ENCODE assay signal across 8 cellular contexts in genomic region chr15:89087830-89088604, GRCh38. TPM values are rescaled to one million over a fixed set of nuclear protein-coding genes. Genes with fewer than 3 reads are reported as not detected.
A peak's percentile ranks its signal among the peaks of the same experiment; 100 is the strongest.
DNase-seq lines count a peak whose midpoint lies in the region; ATAC-seq and TF ChIP-seq lines count a peak whose summit lies in the region.

ABHD2 (plus strand) TSS chr15:89088456; CDS start chr15:89116328, 27,872 bp downstream.

- H3K27ac Mint-ChIP-seq in activated CD4-positive, alpha-beta T cell treated with anti-CD3 and anti-CD28 coated beads, Interleukin-2, amount 10 ng/mL, durations not matched to agents 7 days and 5 days = peak within 1 kb of the TSS; percentile 78

- no peaks in the 10 kb centered on the region for H3K9me3 Mint-ChIP-seq in activated CD4-positive, alpha-beta T cell treated with anti-CD3 and anti-CD28 coated beads, Interleukin-2, amount 10 ng/mL, durations not matched to agents 7 days and 5 days

- POLR2A ChIA-PET in activated CD4-positive, alpha-beta T cell treated with anti-CD3 and anti-CD28 coated beads, Interleukin-2, amount 10 ng/mL, durations not matched to agents 7 days and 5 days (lab: Charles Lee) = interaction anchor here (1.2 kb wide), 1 partner anchor 11 kb away, joined by 4 read pairs; no protein-coding TSS in a partner anchor

- 0 out of 2 replicates have a peak, but pooled peaks cover 2% of the 10 kb centered on the region for H3K36me3 ChIP-seq in BLaER1

- no peaks in the 10 kb centered on the region for H3K27me3 ChIP-seq in BLaER1

- H3K27ac ChIP-seq in BLaER1 = peak within 1 kb of the TSS; percentile 87
- peak within 1 kb of the TSS; percentile 90 to 98 for H3K27ac ChIP-seq in coronary artery

- ATAC-seq in GM19328 (IDR thresholded peaks at IDR 0.05; ENCODE audit: unreplicated experiment) (peak; percentile 99), HG03520 (IDR thresholded peaks at IDR 0.05; ENCODE audit: unreplicated experiment) (peak; percentile 95)

- peak within 1 kb of the TSS; percentile 94 for H3K4me2 ChIP-seq in BLaER1

- H3K4me1 ChIP-seq in BLaER1 = peaks cover 44% of the 10 kb centered on the region

- no peaks in the 10 kb centered on the region for H3K27me3 Mint-ChIP-seq in activated CD4-positive, alpha-beta T cell treated with anti-CD3 and anti-CD28 coated beads, Interleukin-2, amount 10 ng/mL, durations not matched to agents 7 days and 5 days

- H3K9me3 ChIP-seq in BLaER1 = no peaks in the 10 kb centered on the region

- CTCF ChIA-PET in activated CD4-positive, alpha-beta T cell treated with anti-CD3 and anti-CD28 coated beads, Interleukin-2, amount 10 ng/mL, durations not matched to agents 7 days and 5 days (lab: Charles Lee) = interaction anchor here (0.7 to 2.9 kb wide), 11 partner anchors 11 to 271 kb away, joined by 3 to 11 read pairs (median 4); no protein-coding TSS in a partner anchor

- H3K4me3 ChIP-seq in BLaER1 (peak within 1 kb of the TSS; percentile 92), coronary artery (peak within 1 kb of the TSS; percentile 98)

- H3K9ac ChIP-seq in BLaER1 = peak within 1 kb of the TSS; percentile 92

- TF ChIP-seq CTCF in coronary artery (IDR thresholded peaks at IDR 0.05) = no peak

- 0 out of 2 replicates have a peak, but pooled peaks cover 3% of the 10 kb centered on the region for H4K20me1 ChIP-seq in BLaER1

- peaks cover 34% of the 10 kb centered on the region for H3K4me1 Mint-ChIP-seq in activated CD4-positive, alpha-beta T cell treated with anti-CD3 and anti-CD28 coated beads, Interleukin-2, amount 10 ng/mL, durations not matched to agents 7 days and 5 days

- no peak within 1 kb of the TSS for H3K4me3 Mint-ChIP-seq in activated CD4-positive, alpha-beta T cell treated with anti-CD3 and anti-CD28 coated beads, Interleukin-2, amount 10 ng/mL, durations not matched to agents 7 days and 5 days

- peaks cover 3% of the 10 kb centered on the region for H3K36me3 Mint-ChIP-seq in activated CD4-positive, alpha-beta T cell treated with anti-CD3 and anti-CD28 coated beads, Interleukin-2, amount 10 ng/mL, durations not matched to agents 7 days and 5 days (ENCODE audit: low read depth)

- peak; percentile 99 for DNase-seq in NCI-H69 (lab: John Stamatoyannopoulos, UW)
- DNase-seq in activated CD4-positive, alpha-beta T cell treated with anti-CD3 and anti-CD28 coated beads, Interleukin-2, amount 10 ng/mL, durations not matched to agents 7 days and 5 days = peak; percentile 99
- DNase-seq in coronary artery (ENCODE audit: low spot score) = peak; percentile 99
- peak; percentile 100 for DNase-seq in left kidney (ENCODE audit: low read depth, low spot score)
- DNase-seq in stimulated activated CD4-positive, alpha-beta T cell treated with anti-CD3 and anti-CD28 coated beads, Interleukin-2, amount 100 ng/mL, for 4 hours (ENCODE audit: low read depth) = peak; percentile 94

RNA-seq across cellular contexts. Expression of gene ABHD2, which starts in this region (rescaled TPM):
- total RNA-seq in activated CD4-positive, alpha-beta T cell treated with anti-CD3 and anti-CD28 coated beads, Interleukin-2, amount 10 ng/mL, durations not matched to agents 7 days and 5 days = 10 to 100 TPM; 79.7 to 89.0 TPM

Comparison
In these comparisons a context has a peak if more than half of its experiments do, and no peak if none do; other contexts are left out.
1. Peak in every context shown above with its lines: DNase-seq, ATAC-seq, H3K4me3 ChIP-seq and H3K27ac ChIP-seq.